Comparison of ENCODE assay signal across 1 cellular context in the genomic region with DNA sequence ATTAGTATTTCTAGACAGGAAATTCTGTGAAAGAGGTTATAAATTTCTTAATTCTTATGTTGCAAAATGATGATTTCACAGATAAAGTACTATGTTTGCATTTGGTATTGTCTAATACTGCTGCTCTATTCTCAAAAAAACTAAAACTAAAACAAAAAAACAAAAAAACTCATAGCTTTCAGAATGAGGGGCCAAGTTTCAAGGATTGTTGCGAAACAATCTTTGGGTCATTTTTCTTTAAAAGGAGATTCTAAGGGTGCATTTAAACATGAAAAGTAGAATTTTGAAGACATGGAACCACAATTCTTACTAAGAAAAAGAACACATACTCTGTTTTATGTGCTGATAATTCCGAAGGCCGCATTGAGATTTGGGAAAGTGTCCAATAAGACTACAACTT.
TF ChIP-seq lines count a peak whose summit lies in the region.

No MANE protein-coding gene starts in this region.

TF ChIP-seq in GM23338, 12 proteins besides CTCF, POLR2A, EP300 and RAD21 (continued from another document):
- TF ChIP-seq ZNF114 (CRISPR knock-in tag; IDR thresholded peaks at IDR 0.05): no peak
- TF ChIP-seq, protein P1, sequence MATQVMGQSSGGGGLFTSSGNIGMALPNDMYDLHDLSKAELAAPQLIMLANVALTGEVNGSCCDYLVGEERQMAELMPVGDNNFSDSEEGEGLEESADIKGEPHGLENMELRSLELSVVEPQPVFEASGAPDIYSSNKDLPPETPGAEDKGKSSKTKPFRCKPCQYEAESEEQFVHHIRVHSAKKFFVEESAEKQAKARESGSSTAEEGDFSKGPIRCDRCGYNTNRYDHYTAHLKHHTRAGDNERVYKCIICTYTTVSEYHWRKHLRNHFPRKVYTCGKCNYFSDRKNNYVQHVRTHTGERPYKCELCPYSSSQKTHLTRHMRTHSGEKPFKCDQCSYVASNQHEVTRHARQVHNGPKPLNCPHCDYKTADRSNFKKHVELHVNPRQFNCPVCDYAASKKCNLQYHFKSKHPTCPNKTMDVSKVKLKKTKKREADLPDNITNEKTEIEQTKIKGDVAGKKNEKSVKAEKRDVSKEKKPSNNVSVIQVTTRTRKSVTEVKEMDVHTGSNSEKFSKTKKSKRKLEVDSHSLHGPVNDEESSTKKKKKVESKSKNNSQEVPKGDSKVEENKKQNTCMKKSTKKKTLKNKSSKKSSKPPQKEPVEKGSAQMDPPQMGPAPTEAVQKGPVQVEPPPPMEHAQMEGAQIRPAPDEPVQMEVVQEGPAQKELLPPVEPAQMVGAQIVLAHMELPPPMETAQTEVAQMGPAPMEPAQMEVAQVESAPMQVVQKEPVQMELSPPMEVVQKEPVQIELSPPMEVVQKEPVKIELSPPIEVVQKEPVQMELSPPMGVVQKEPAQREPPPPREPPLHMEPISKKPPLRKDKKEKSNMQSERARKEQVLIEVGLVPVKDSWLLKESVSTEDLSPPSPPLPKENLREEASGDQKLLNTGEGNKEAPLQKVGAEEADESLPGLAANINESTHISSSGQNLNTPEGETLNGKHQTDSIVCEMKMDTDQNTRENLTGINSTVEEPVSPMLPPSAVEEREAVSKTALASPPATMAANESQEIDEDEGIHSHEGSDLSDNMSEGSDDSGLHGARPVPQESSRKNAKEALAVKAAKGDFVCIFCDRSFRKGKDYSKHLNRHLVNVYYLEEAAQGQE (IDR thresholded peaks at IDR 0.05; ENCODE audit: unreplicated experiment): no peak
- no peak for TF ChIP-seq CREB1 (CRISPR knock-in tag; IDR thresholded peaks at IDR 0.05; ENCODE audit: low read depth)
- no peak for TF ChIP-seq ZNF331 (CRISPR knock-in tag; IDR thresholded peaks at IDR 0.05; ENCODE audit: low read depth)
